In the genomic region with DNA sequence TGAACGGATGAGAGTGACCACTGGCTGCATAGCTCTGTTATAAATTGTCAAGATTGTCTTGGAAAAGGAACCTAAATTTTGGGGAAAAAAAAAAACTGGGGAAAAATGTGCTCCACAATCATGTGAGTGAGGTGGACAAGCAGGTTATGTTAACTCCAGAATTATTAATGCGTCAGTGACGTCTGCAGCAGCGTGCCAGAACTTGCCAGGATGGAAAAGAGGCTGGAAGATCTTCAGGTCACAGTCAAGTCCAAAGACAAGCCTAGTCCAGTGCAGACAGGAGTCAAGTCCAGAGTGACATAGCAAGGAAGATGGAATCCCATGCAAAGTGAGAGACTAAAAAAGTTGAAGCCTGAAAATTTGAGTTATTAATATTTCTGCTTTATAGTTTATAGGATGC, we compare ENCODE assay signal across 1 cellular context.
TF ChIP-seq lines count a peak whose summit lies in the region.

No MANE protein-coding gene starts in this region.

TF ChIP-seq in GM23338, 12 proteins besides CTCF, POLR2A, EP300 and RAD21:
- TF ChIP-seq ZNF462 (CRISPR knock-in tag; IDR thresholded peaks at IDR 0.05) (no peak), POLR2AphosphoS5 (IDR thresholded peaks at IDR 0.05; ENCODE audit: low read depth) (no peak), ZNF114 (CRISPR knock-in tag; IDR thresholded peaks at IDR 0.05) (no peak), CREB1 (CRISPR knock-in tag; IDR thresholded peaks at IDR 0.05; ENCODE audit: low read depth) (no peak), NANOG (IDR thresholded peaks at IDR 0.05; ENCODE audit: borderline replicate concordance) (no peak), JUNB (IDR thresholded peaks at IDR 0.05; ENCODE audit: unreplicated experiment) (no peak), ZNF331 (CRISPR knock-in tag; IDR thresholded peaks at IDR 0.05; ENCODE audit: low read depth) (no peak), STAT1 (IDR thresholded peaks at IDR 0.05; ENCODE audit: unreplicated experiment) (no peak), EZH2 (IDR thresholded peaks at IDR 0.05; ENCODE audit: low read depth, unreplicated experiment) (no peak), EZH2phosphoT487 (IDR thresholded peaks at IDR 0.05; ENCODE audit: unreplicated experiment) (no peak)
- TF ChIP-seq, protein P1, sequence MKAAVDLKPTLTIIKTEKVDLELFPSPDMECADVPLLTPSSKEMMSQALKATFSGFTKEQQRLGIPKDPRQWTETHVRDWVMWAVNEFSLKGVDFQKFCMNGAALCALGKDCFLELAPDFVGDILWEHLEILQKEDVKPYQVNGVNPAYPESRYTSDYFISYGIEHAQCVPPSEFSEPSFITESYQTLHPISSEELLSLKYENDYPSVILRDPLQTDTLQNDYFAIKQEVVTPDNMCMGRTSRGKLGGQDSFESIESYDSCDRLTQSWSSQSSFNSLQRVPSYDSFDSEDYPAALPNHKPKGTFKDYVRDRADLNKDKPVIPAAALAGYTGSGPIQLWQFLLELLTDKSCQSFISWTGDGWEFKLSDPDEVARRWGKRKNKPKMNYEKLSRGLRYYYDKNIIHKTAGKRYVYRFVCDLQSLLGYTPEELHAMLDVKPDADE (IDR thresholded peaks at IDR 0.05) = no peak
- TF ChIP-seq, protein P2, sequence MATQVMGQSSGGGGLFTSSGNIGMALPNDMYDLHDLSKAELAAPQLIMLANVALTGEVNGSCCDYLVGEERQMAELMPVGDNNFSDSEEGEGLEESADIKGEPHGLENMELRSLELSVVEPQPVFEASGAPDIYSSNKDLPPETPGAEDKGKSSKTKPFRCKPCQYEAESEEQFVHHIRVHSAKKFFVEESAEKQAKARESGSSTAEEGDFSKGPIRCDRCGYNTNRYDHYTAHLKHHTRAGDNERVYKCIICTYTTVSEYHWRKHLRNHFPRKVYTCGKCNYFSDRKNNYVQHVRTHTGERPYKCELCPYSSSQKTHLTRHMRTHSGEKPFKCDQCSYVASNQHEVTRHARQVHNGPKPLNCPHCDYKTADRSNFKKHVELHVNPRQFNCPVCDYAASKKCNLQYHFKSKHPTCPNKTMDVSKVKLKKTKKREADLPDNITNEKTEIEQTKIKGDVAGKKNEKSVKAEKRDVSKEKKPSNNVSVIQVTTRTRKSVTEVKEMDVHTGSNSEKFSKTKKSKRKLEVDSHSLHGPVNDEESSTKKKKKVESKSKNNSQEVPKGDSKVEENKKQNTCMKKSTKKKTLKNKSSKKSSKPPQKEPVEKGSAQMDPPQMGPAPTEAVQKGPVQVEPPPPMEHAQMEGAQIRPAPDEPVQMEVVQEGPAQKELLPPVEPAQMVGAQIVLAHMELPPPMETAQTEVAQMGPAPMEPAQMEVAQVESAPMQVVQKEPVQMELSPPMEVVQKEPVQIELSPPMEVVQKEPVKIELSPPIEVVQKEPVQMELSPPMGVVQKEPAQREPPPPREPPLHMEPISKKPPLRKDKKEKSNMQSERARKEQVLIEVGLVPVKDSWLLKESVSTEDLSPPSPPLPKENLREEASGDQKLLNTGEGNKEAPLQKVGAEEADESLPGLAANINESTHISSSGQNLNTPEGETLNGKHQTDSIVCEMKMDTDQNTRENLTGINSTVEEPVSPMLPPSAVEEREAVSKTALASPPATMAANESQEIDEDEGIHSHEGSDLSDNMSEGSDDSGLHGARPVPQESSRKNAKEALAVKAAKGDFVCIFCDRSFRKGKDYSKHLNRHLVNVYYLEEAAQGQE (IDR thresholded peaks at IDR 0.05; ENCODE audit: unreplicated experiment) = no peak
